In genomic region chr6:87430499-87430898, GRCh38 we compare ENCODE assay signal across 17 cellular contexts. TPM values are rescaled to one million over a fixed set of nuclear protein-coding genes. Genes with fewer than 3 reads are reported as not detected.
DNase-seq lines count a peak whose midpoint lies in the region; ATAC-seq, FAIRE-seq and TF ChIP-seq lines count a peak whose summit lies in the region.
"Had no signal": no experiment of that assay in that cellular context is flagged by ENCODE, and none has a peak within 500 bp of the region (broad histone marks: within the 10 kb centered on the region; RNA-seq: fewer than 3 reads in every experiment).

No MANE protein-coding gene starts in this region.

- no peaks in the 10 kb centered on the region for H3F3A ChIP-seq in GM23338 (replicated peaks; ENCODE audit: low read depth)

- H3K27ac ChIP-seq in GM23338 (ENCODE audit: low read depth), result no peak overlapping the region
- H3K27ac ChIP-seq: BLaER1 had no signal

- H3K27ac Mint-ChIP-seq in GM23338, result no peak overlapping the region
- H3K27ac Mint-ChIP-seq in activated naive CD4-positive, alpha-beta T cell treated with anti-CD3 and anti-CD28 coated beads, Interleukin-2, amount 50 U/mL, for 72 hours, result no peak overlapping the region
- H3K27ac Mint-ChIP-seq: CD14-positive monocyte; CD4-positive, alpha-beta memory T cell had no signal

- H3K4me1 Mint-ChIP-seq in GM23338, result peaks cover 3% of the 10 kb centered on the region; the same call in 1 of the 3 replicates
- H3K4me1 Mint-ChIP-seq: CD14-positive monocyte; CD4-positive, alpha-beta memory T cell had no signal

- no peaks in the 10 kb centered on the region for H3K36me3 ChIP-seq in GM23338 (ENCODE audit: insufficient read depth)
- H3K36me3 ChIP-seq: BLaER1, HAP-1 had no signal

- no peaks in the 10 kb centered on the region for H3K27me3 ChIP-seq in GM23338 (ENCODE audit: insufficient read depth)
- H3K27me3 ChIP-seq: BLaER1 had no signal

- DNase-seq in NCI-H510A treated with DMSO at 0.1 percent for 48 hours (lab: John Stamatoyannopoulos, UW) (peak; percentile 2), NCI-H510A (lab: John Stamatoyannopoulos, UW) (no peak), GM23338 (ENCODE audit: low spot score) (peak; percentile 12), NCI-H774 (lab: John Stamatoyannopoulos, UW) (peak; percentile 33)
- no peak for DNase-seq in activated naive CD4-positive, alpha-beta T cell treated with anti-CD3 and anti-CD28 coated beads, Interleukin-2, amount 50 U/mL, for 72 hours (ENCODE audit: low spot score in 2 of 2)
- DNase-seq: 8988T; CD4-positive, alpha-beta memory T cell; DMS153; DMS79; GDM1 had no signal

- no peaks in the 10 kb centered on the region for H3K36me3 Mint-ChIP-seq in GM23338 (ENCODE audit: low read depth)
- no peaks in the 10 kb centered on the region for H3K36me3 Mint-ChIP-seq in activated naive CD4-positive, alpha-beta T cell treated with anti-CD3 and anti-CD28 coated beads, Interleukin-2, amount 50 U/mL, for 72 hours
- H3K36me3 Mint-ChIP-seq: CD14-positive monocyte; CD4-positive, alpha-beta memory T cell had no signal

- no peak overlapping the region for H3K4me3 ChIP-seq in GM23338
- H3K4me3 ChIP-seq: BLaER1, HAP-1 had no signal

- H3K79me2 ChIP-seq in GM23338 (replicated peaks; ENCODE audit: insufficient read depth), result no peaks in the 10 kb centered on the region

- no peak for ATAC-seq in GM23338
- ATAC-seq in HG03095 (IDR thresholded peaks at IDR 0.05; ENCODE audit: unreplicated experiment), result no peak
- no peak for ATAC-seq in activated naive CD4-positive, alpha-beta T cell treated with anti-CD3 and anti-CD28 coated beads, Interleukin-2, amount 50 U/mL, for 72 hours

- TF ChIP-seq CTCF in GM23338 (conservative IDR thresholded peaks at IDR 0.05; ENCODE audit: low read depth in 2 of 2), result no peak

- H3K9me2 ChIP-seq in GM23338 (ENCODE audit: insufficient read depth), result no peaks in the 10 kb centered on the region

- no peaks in the 10 kb centered on the region for H4K20me1 ChIP-seq in GM23338 (replicated peaks; ENCODE audit: insufficient read depth)
- H4K20me1 ChIP-seq: BLaER1 had no signal

- H3K9me3 Mint-ChIP-seq in GM23338, result no peaks in the 10 kb centered on the region
- H3K9me3 Mint-ChIP-seq in activated naive CD4-positive, alpha-beta T cell treated with anti-CD3 and anti-CD28 coated beads, Interleukin-2, amount 50 U/mL, for 72 hours, result no peaks in the 10 kb centered on the region
- H3K9me3 Mint-ChIP-seq: CD4-positive, alpha-beta memory T cell had no signal

- no peak overlapping the region for H3K4me2 ChIP-seq in GM23338
- H3K4me2 ChIP-seq: BLaER1 had no signal

- no peak overlapping the region for H2AFZ ChIP-seq in GM23338

- no peaks in the 10 kb centered on the region for H3K4me1 ChIP-seq in GM23338 (ENCODE audit: insufficient read depth)
- H3K4me1 ChIP-seq: BLaER1, HAP-1 had no signal

- FAIRE-seq in islet of Langerhans (lab: Jason Lieb, UNC), result peak; percentile 33

- H3K27me3 Mint-ChIP-seq in GM23338 (ENCODE audit: insufficient read depth, low read depth, poor library complexity), result peaks cover 2% of the 10 kb centered on the region

- no peak overlapping the region for H3K4me3 Mint-ChIP-seq in GM23338
- H3K4me3 Mint-ChIP-seq: CD14-positive monocyte; CD4-positive, alpha-beta memory T cell had no signal

TF ChIP-seq in GM23338, 12 proteins besides CTCF, POLR2A, EP300 and RAD21 (continues in another document):
- TF ChIP-seq EZH2 (IDR thresholded peaks at IDR 0.05; ENCODE audit: low read depth, unreplicated experiment), result no peak
- TF ChIP-seq STAT1 (IDR thresholded peaks at IDR 0.05; ENCODE audit: unreplicated experiment), result no peak
- TF ChIP-seq, protein P1, sequence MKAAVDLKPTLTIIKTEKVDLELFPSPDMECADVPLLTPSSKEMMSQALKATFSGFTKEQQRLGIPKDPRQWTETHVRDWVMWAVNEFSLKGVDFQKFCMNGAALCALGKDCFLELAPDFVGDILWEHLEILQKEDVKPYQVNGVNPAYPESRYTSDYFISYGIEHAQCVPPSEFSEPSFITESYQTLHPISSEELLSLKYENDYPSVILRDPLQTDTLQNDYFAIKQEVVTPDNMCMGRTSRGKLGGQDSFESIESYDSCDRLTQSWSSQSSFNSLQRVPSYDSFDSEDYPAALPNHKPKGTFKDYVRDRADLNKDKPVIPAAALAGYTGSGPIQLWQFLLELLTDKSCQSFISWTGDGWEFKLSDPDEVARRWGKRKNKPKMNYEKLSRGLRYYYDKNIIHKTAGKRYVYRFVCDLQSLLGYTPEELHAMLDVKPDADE (IDR thresholded peaks at IDR 0.05), result no peak
- no peak for TF ChIP-seq JUNB (IDR thresholded peaks at IDR 0.05; ENCODE audit: unreplicated experiment)
- TF ChIP-seq POLR2AphosphoS5 (IDR thresholded peaks at IDR 0.05; ENCODE audit: low read depth), result no peak
- no peak for TF ChIP-seq CREB1 (CRISPR knock-in tag; IDR thresholded peaks at IDR 0.05; ENCODE audit: low read depth)
- TF ChIP-seq EZH2phosphoT487 (IDR thresholded peaks at IDR 0.05; ENCODE audit: unreplicated experiment), result no peak
- TF ChIP-seq ZNF114 (CRISPR knock-in tag; IDR thresholded peaks at IDR 0.05), result no peak
- TF ChIP-seq REST (IDR thresholded peaks at IDR 0.05; ENCODE audit: unreplicated experiment), result no peak
- no peak for TF ChIP-seq NANOG (IDR thresholded peaks at IDR 0.05; ENCODE audit: borderline replicate concordance)

RNA-seq across cellular contexts. Expression of gene CFAP206, which starts 22.7 kb away (rescaled TPM):
- not detected in 2 replicates for total RNA-seq in GM23338 (2014; rRNA removed; shearing (Covaris generic))
- not detected in 2 replicates for polyA plus RNA-seq in GM23338 (2016; fragmentation: Nextera tagmentation; extraction: Ambion mirVana)
- total RNA-seq in activated naive CD4-positive, alpha-beta T cell treated with anti-CD3 and anti-CD28 coated beads, Interleukin-2, amount 50 U/mL, for 72 hours, result not detected
- total RNA-seq: A673, HT-29 had no signal
- polyA plus RNA-seq: CD14-positive monocyte; CD4-positive, alpha-beta memory T cell had no signal

RNA-seq across cellular contexts. Expression of gene SLC35A1, which starts 42.3 kb away (rescaled TPM):
- 11.1 and 11.8 TPM in 2 replicates for total RNA-seq in GM23338 (2014; rRNA removed; shearing (Covaris generic))
- polyA plus RNA-seq in GM23338 (2016; fragmentation: Nextera tagmentation; extraction: Ambion mirVana), result 13.6 and 15.1 TPM in 2 replicates
- 10 to 100 TPM in 1 of 2 donors, 1 to 10 TPM in 1; 1.5 to 10.8 TPM for total RNA-seq in activated naive CD4-positive, alpha-beta T cell treated with anti-CD3 and anti-CD28 coated beads, Interleukin-2, amount 50 U/mL, for 72 hours

Comparison
In these comparisons a context has a peak if more than half of its experiments do, and no peak if none do; other contexts are left out.
1. DNase-seq: peak in NCI-H510A treated with DMSO at 0.1 percent for 48 hours (single experiment), GM23338 (single experiment) and NCI-H774 (single experiment); none in NCI-H510A (single experiment) and activated naive CD4-positive, alpha-beta T cell treated with anti-CD3 and anti-CD28 coated beads, Interleukin-2, amount 50 U/mL, for 72 hours (0 of 2).